In genomic region chr11:74205181-74205580, GRCh38 we compare ENCODE assay signal across 21 cellular contexts.
"Had no signal": no experiment of that assay in that cellular context is flagged by ENCODE, and none has a peak within 500 bp of the region (broad histone marks: within the 10 kb centered on the region; RNA-seq: fewer than 3 reads in every experiment).

No MANE protein-coding gene starts in this region.

- DNase-seq: Karpas-422, KG1, MG63, NCI-H1092, NCI-H1105 treated with DMSO at 0.1 percent for 48 hours, NCI-H1417 treated with DMSO at 0.1 percent for 48 hours, NCI-H146, NCI-H1694 treated with DMSO at 0.1 percent for 48 hours, NCI-H1930, NCI-H2081, NCI-H2107, NCI-H226, NCI-H446, NCI-H510A, NCI-H526, PC-3, SHP77, SK-N-SH, SW 1271 had no signal

- H3K9ac ChIP-seq: SK-N-SH had no signal

- H3K4me2 ChIP-seq: SK-N-SH had no signal

- H3K27me3 ChIP-seq: MG63 had no signal

- H3K27ac ChIP-seq: RWPE1 had no signal

- ATAC-seq: Panc1, PC-3 had no signal

- H3K4me3 ChIP-seq: MG63 had no signal

- H3K9me3 ChIP-seq: MG63, SK-N-SH had no signal
